Comparison of ENCODE assay signal across 23 cellular contexts in genomic region chr1:58246549-58246948, GRCh38.
DNase-seq lines count a peak whose midpoint lies in the region; ATAC-seq, FAIRE-seq and TF ChIP-seq lines count a peak whose summit lies in the region.
"Had no signal": no experiment of that assay in that cellular context is flagged by ENCODE, and none has a peak within 500 bp of the region (broad histone marks: within the 10 kb centered on the region; RNA-seq: fewer than 3 reads in every experiment).

No MANE protein-coding gene starts in this region.

- H3K36me3 Mint-ChIP-seq in WTC11 (no peaks in the 10 kb centered on the region), neural crest cell (ENCODE audit: low read depth) (no peaks in the 10 kb centered on the region), type B pancreatic cell (no peaks in the 10 kb centered on the region), endodermal cell (ENCODE audit: low read depth) (no peaks in the 10 kb centered on the region)
- H3K36me3 Mint-ChIP-seq: CD4-positive, CD25-positive, alpha-beta regulatory T cell; CD8-positive, alpha-beta T cell had no signal

- no peak for DNase-seq in WTC11 (ENCODE audit: low spot score)
- DNase-seq in bronchial epithelial cell (ENCODE audit: low read depth), result no peak
- DNase-seq in neural crest cell (ENCODE audit: low read depth, low spot score), result no peak
- DNase-seq in type B pancreatic cell (ENCODE audit: extremely low spot score, unreplicated experiment), result no peak
- no peak for DNase-seq in gastrocnemius medialis
- DNase-seq in endodermal cell, result no peak
- DNase-seq in NCI-H1417 treated with DMSO at 0.1 percent for 48 hours (lab: John Stamatoyannopoulos, UW), result no peak
- DNase-seq: Caco-2; CD4-positive, CD25-positive, alpha-beta regulatory T cell; CD8-positive, alpha-beta T cell; DMS153; DND-41; GM23248; H9 had no signal

- no peak overlapping the region for H3K9ac ChIP-seq in endodermal cell (ENCODE audit: extremely low read depth, low read length, poor library complexity, severe bottlenecking)
- H3K9ac ChIP-seq: BLaER1, GM23248 had no signal

- intact Hi-C loops in gastrocnemius medialis (cut with DNase I; ENCODE audit: low total_unique reads), result no loop called here

- POLR2A ChIA-PET in WTC11 (lab: Charles Lee), result no interaction called here

- peaks cover 14% of the 10 kb centered on the region for H3K27me3 ChIP-seq in bronchial epithelial cell (ENCODE audit: control insufficient read depth, insufficient read depth, low read length)
- peaks cover 23 to 37% (median 27%) of the 10 kb centered on the region in 3 donors for H3K27me3 ChIP-seq in gastrocnemius medialis
- peaks cover 44% of the 10 kb centered on the region for H3K27me3 ChIP-seq in endodermal cell (ENCODE audit: control insufficient read depth, insufficient read depth, low read length, poor library complexity, severe bottlenecking)
- H3K27me3 ChIP-seq: BLaER1 had no signal

- TF ChIP-seq CTCF in WTC11 (IDR thresholded peaks at IDR 0.05), result no peak
- no peak for TF ChIP-seq CTCF in bronchial epithelial cell (IDR thresholded peaks at IDR 0.05; ENCODE audit: insufficient read depth, low read length, severe bottlenecking)
- TF ChIP-seq CTCF in neural crest cell (conservative IDR thresholded peaks at IDR 0.05), result no peak
- TF ChIP-seq CTCF in type B pancreatic cell (conservative IDR thresholded peaks at IDR 0.05), result no peak
- TF ChIP-seq CTCF in gastrocnemius medialis (IDR thresholded peaks at IDR 0.05 in 4 of 5, conservative IDR thresholded peaks at IDR 0.05 in 1 of 5), result no peak
- no peak for TF ChIP-seq CTCF in endodermal cell (conservative IDR thresholded peaks at IDR 0.05)

- H3K27ac Mint-ChIP-seq in WTC11 (no peak overlapping the region), neural crest cell (ENCODE audit: unreplicated experiment) (no peak overlapping the region), type B pancreatic cell (no peak overlapping the region), endodermal cell (no peak overlapping the region)
- H3K27ac Mint-ChIP-seq: B cell; CD4-positive, CD25-positive, alpha-beta regulatory T cell; CD8-positive, alpha-beta T cell; H9 had no signal

- H3K4me1 ChIP-seq in gastrocnemius medialis, result peaks cover 18% of the 10 kb centered on the region in 2 donors
- H3K4me1 ChIP-seq in endodermal cell (ENCODE audit: control insufficient read depth, insufficient read depth, low read length), result no peaks in the 10 kb centered on the region
- H3K4me1 ChIP-seq: BLaER1, Caco-2 had no signal

- CTCF ChIA-PET in WTC11 (lab: Charles Lee), result no interaction called here

- H3K9me3 ChIP-seq in gastrocnemius medialis (no peaks in the 10 kb centered on the region), endodermal cell (ENCODE audit: control insufficient read depth, low read length) (no peaks in the 10 kb centered on the region)
- H3K9me3 ChIP-seq: Caco-2 had no signal

- H3K27me3 Mint-ChIP-seq in WTC11 (ENCODE audit: low read depth), result peaks cover 36% of the 10 kb centered on the region
- peaks cover 19% of the 10 kb centered on the region for H3K27me3 Mint-ChIP-seq in neural crest cell (ENCODE audit: low read depth)
- H3K27me3 Mint-ChIP-seq in type B pancreatic cell, result peaks cover 66% of the 10 kb centered on the region
- H3K27me3 Mint-ChIP-seq in endodermal cell (ENCODE audit: insufficient read depth), result peaks cover 53% of the 10 kb centered on the region

- H3K4me3 ChIP-seq in bronchial epithelial cell (ENCODE audit: low read depth, low read length) (no peak overlapping the region), gastrocnemius medialis (no peak overlapping the region), endodermal cell (ENCODE audit: low read length) (no peak overlapping the region)
- H3K4me3 ChIP-seq: BLaER1, GM23248 had no signal

- H3K4me3 Mint-ChIP-seq in WTC11 (no peak overlapping the region), neural crest cell (peak overlapping the region; percentile 53), type B pancreatic cell (peak overlapping the region; percentile 1), endodermal cell (no peak overlapping the region)
- H3K4me3 Mint-ChIP-seq: B cell; CD4-positive, CD25-positive, alpha-beta regulatory T cell; CD8-positive, alpha-beta T cell; H9 had no signal

- in situ Hi-C loops in gastrocnemius medialis (cut with MboI; ENCODE audit: low sequenced_read_pairs in 4 of 4), result no loop called here

- H3K4me1 Mint-ChIP-seq in WTC11, result peaks cover 32% of the 10 kb centered on the region
- H3K4me1 Mint-ChIP-seq in neural crest cell, result peaks cover 35% of the 10 kb centered on the region
- peaks cover 14% of the 10 kb centered on the region for H3K4me1 Mint-ChIP-seq in type B pancreatic cell (ENCODE audit: unreplicated experiment)
- H3K4me1 Mint-ChIP-seq in endodermal cell, result peaks cover 8% of the 10 kb centered on the region

- 95 to 98% methylated on average over 2 to 4 of the region's 4 CpGs for WGBS in endodermal cell (ENCODE audit: insufficient coverage in 1 of 2, insufficient read length in 1 of 2), 2 experiments

- ATAC-seq in WTC11, result no peak
- ATAC-seq in gastrocnemius medialis, result no peak
- ATAC-seq in HG02981 (IDR thresholded peaks at IDR 0.05; ENCODE audit: unreplicated experiment), result no peak
- ATAC-seq: CD8-positive, alpha-beta T cell; HCT116 had no signal

- no peak for TF ChIP-seq POLR2A in gastrocnemius medialis (IDR thresholded peaks at IDR 0.05)

- no peaks in the 10 kb centered on the region for H3K36me3 ChIP-seq in bronchial epithelial cell (ENCODE audit: control insufficient read depth, insufficient read depth, low read length)
- no peaks in the 10 kb centered on the region for H3K36me3 ChIP-seq in gastrocnemius medialis
- no peaks in the 10 kb centered on the region for H3K36me3 ChIP-seq in endodermal cell (ENCODE audit: control insufficient read depth, insufficient read depth, low read length)
- H3K36me3 ChIP-seq: BLaER1 had no signal

- no peak overlapping the region for H3K27ac ChIP-seq in gastrocnemius medialis
- no peak overlapping the region for H3K27ac ChIP-seq in endodermal cell (ENCODE audit: low read depth, low read length)
- H3K27ac ChIP-seq: 22Rv1, BLaER1, C4-2B, GM23248 had no signal

- H3K9me3 Mint-ChIP-seq in WTC11 (no peaks in the 10 kb centered on the region), neural crest cell (no peaks in the 10 kb centered on the region), type B pancreatic cell (no peaks in the 10 kb centered on the region), endodermal cell (no peaks in the 10 kb centered on the region)
- H3K9me3 Mint-ChIP-seq: CD4-positive, CD25-positive, alpha-beta regulatory T cell; CD8-positive, alpha-beta T cell; H9 had no signal

- FAIRE-seq in bronchial epithelial cell (lab: Jason Lieb, UNC), result peak; percentile 7
- FAIRE-seq: A204.1, G401.6, GM19239 had no signal

TF ChIP-seq in WTC11, 78 proteins besides CTCF, POLR2A, EP300 and RAD21:
- no peak for TF ChIP-seq JAZF1 (CRISPR knock-in tag; IDR thresholded peaks at IDR 0.05)
- TF ChIP-seq NFE2L1 (CRISPR knock-in tag; IDR thresholded peaks at IDR 0.05), result peak; percentile 23; the same call in 1 of the 2 replicates
- TF ChIP-seq ZNF121 (CRISPR knock-in tag; IDR thresholded peaks at IDR 0.05), result no peak

Comparison
In these comparisons a context has a peak if more than half of its experiments do, and no peak if none do; other contexts are left out.
1. H3K4me3 Mint-ChIP-seq: peak in neural crest cell (single experiment) and type B pancreatic cell (single experiment); none in WTC11 (single experiment) and endodermal cell (single experiment).